25 cellular contexts compared by ENCODE assay signal in the genomic region with DNA sequence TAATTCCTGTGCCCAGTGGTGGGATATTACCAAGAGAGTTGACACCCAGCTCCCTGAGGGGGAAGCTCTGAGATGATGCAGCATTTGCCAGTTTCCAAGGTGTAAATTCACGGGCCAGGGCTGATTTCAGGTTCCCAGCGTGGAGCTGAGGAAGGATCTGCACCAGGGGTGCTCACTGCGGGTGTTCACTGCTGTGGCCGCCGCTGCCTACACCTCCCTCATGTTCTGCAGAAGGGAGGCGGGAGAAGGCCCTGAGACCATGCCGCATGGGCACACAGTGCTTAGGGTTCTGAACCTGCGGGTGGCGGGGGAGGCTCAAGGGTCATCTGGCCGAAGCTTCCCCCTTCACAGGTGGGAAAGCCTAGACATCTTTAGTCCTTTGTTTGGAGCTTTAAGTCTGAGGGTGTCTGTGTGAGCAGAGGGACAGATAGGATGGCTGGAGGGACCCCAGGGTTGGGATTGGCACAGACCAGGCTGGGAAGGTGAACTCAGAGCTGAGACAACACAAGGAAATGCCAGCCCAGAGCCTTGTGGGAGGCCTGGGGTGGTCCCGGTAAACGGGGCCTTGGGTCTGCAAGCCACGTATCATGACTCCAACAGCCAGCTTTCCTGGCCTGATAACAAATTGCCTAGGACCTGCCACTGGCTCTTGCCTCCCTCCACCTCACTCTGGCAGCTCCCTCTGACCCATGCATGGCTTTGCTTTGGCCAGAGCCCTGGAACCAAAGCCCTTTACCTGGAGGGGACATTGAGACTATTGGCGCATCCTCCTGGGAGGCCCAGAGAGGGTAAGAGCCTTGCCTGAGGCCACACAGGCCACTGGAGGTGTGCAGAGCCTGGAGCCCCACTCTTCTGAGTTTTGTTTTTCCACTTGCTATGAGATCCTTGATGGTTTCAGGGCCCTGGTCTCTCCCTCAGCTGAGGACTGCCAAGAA. TPM values are rescaled to one million over a fixed set of nuclear protein-coding genes. Genes with fewer than 3 reads are reported as not detected.
DNase-seq lines count a peak whose midpoint lies in the region; ATAC-seq, FAIRE-seq and TF ChIP-seq lines count a peak whose summit lies in the region.
"Had no signal": no experiment of that assay in that cellular context is flagged by ENCODE, and none has a peak within 500 bp of the region (broad histone marks: within the 10 kb centered on the region; RNA-seq: fewer than 3 reads in every experiment).

No MANE protein-coding gene starts in this region.

- no peak overlapping the region for H2BK15ac ChIP-seq in H9 (ENCODE audit: low read depth, low read length)

- H2AFZ ChIP-seq in H9 (ENCODE audit: low read length) = no peak overlapping the region
- H2AFZ ChIP-seq in HepG2 (ENCODE audit: low read length) = no peak overlapping the region
- H2AFZ ChIP-seq in mammary epithelial cell (ENCODE audit: low read depth, low read length) = no peak overlapping the region

- H4K20me1 ChIP-seq in H9 (ENCODE audit: control insufficient read depth, insufficient read depth, insufficient read length) (no peaks in the 10 kb centered on the region), HepG2 (ENCODE audit: insufficient read depth, low read length) (no peaks in the 10 kb centered on the region), mammary epithelial cell (ENCODE audit: insufficient read depth, low read length) (no peaks in the 10 kb centered on the region)

- no peak overlapping the region for H4K5ac ChIP-seq in H9 (ENCODE audit: insufficient read length, low read depth, low read length)

- H2BK20ac ChIP-seq in H9 (ENCODE audit: low read depth, low read length, poor library complexity, severe bottlenecking) = no peak overlapping the region

- H3K18ac ChIP-seq in H9 (ENCODE audit: insufficient read length, low read depth, low read length) = no peak overlapping the region

- H3K9me3 ChIP-seq in H9 (ENCODE audit: control insufficient read depth, low read depth, low read length) (no peaks in the 10 kb centered on the region), HepG2 (ENCODE audit: low read length) (no peaks in the 10 kb centered on the region), spleen (no peaks in the 10 kb centered on the region), mammary epithelial cell (replicated peaks; ENCODE audit: insufficient read depth, low read length) (no peaks in the 10 kb centered on the region)
- H3K9me3 ChIP-seq: adrenal gland, neutrophil had no signal

- H3K23me2 ChIP-seq in H9 (ENCODE audit: insufficient read length, low read depth, low read length, poor library complexity, severe bottlenecking) = no peaks in the 10 kb centered on the region

- no peak for FAIRE-seq in HepG2 (lab: Jason Lieb, UNC)
- FAIRE-seq: D721Med had no signal

- H3K79me2 ChIP-seq in H9 (ENCODE audit: insufficient read depth, low read length) = no peaks in the 10 kb centered on the region
- peaks cover 87% of the 10 kb centered on the region for H3K79me2 ChIP-seq in HepG2 (ENCODE audit: insufficient read depth, low read length)
- H3K79me2 ChIP-seq in mammary epithelial cell (ENCODE audit: insufficient read depth, low read length) = peaks cover 23% of the 10 kb centered on the region

- no peak for TF ChIP-seq POLR2A in HepG2 (IDR thresholded peaks at IDR 0.05; ENCODE audit: insufficient read depth in 1 of 2, low read depth in 2 of 2, low read length in 2 of 2)
- TF ChIP-seq POLR2A in spleen (IDR thresholded peaks at IDR 0.05) = no peak

- ATAC-seq in activated B cell treated with CpG ODN at 0.5 μM for 24 hours (ENCODE audit: low read depth) = no peak
- no peak for ATAC-seq in HepG2

- DNase-seq in H9 (no peak), activated B cell treated with CpG ODN at 0.5 μM for 24 hours (no peak), HepG2 (ENCODE audit: low spot score) (no peak), spleen (peak; percentile 69), mammary epithelial cell (no peak), DMS79 (lab: John Stamatoyannopoulos, UW) (no peak), NCI-H1436 treated with DMSO at 0.1 percent for 48 hours (lab: John Stamatoyannopoulos, UW) (no peak)
- DNase-seq: activated naive CD4-positive, alpha-beta T cell; activated T-cell treated with anti-CD3 and anti-CD28 coated beads, Interleukin-2, amount 50 U/mL, for 24 hours; adrenal gland; brain microvascular endothelial cell; effector CD8-positive, alpha-beta T cell; erythroblast; head of caudate nucleus; HFFc6; mesendoderm; NCI-H1694; stimulated activated CD8-positive, alpha-beta memory T cell treated with anti-CD3 and anti-CD28 coated beads, Interleukin-4, amount 100 ng/mL, for 48 hours; T-helper 2 cell had no signal

- no peak overlapping the region for H3K4me2 ChIP-seq in H9 (ENCODE audit: insufficient read depth, insufficient read length, low read length)
- no peak overlapping the region for H3K4me2 ChIP-seq in HepG2 (ENCODE audit: low read depth, low read length)
- H3K4me2 ChIP-seq in mammary epithelial cell (ENCODE audit: insufficient read depth, low read depth, low read length) = no peak overlapping the region

- no peak overlapping the region for H2AK5ac ChIP-seq in H9 (ENCODE audit: insufficient read length, low read length)

- H2BK5ac ChIP-seq in H9 (ENCODE audit: insufficient read length, low read length) = no peak overlapping the region

- H3K56ac ChIP-seq in H9 (ENCODE audit: insufficient read length, low read depth, low read length) = no peak overlapping the region

- intact Hi-C loops in activated B cell treated with CpG ODN at 0.5 μM for 24 hours (cut with micrococcal nuclease) (no loop called here), HepG2 (cut with micrococcal nuclease; ENCODE audit: unreplicated experiment) (no loop called here), spleen (cut with DNase I; ENCODE audit: low total_unique reads) (no loop called here), mammary epithelial cell (cut with micrococcal nuclease) (no loop called here)

- no peak overlapping the region for H2BK12ac ChIP-seq in H9 (ENCODE audit: insufficient read length, low read depth, low read length)

- TF ChIP-seq CTCF in H9 (conservative IDR thresholded peaks at IDR 0.05) (no peak), activated B cell treated with CpG ODN at 0.5 μM for 24 hours (IDR thresholded peaks at IDR 0.05) (no peak), HepG2 (CRISPR knock-in tag; IDR thresholded peaks at IDR 0.05) (no peak), spleen (IDR thresholded peaks at IDR 0.05 in 8 of 11, conservative IDR thresholded peaks at IDR 0.05 in 3 of 11) (no peak), mammary epithelial cell (conservative IDR thresholded peaks at IDR 0.05 in 1 of 2, IDR thresholded peaks at IDR 0.05 in 1 of 2; ENCODE audit: extremely low read depth in 1 of 2, insufficient read depth in 1 of 2, low read depth in 1 of 2, low read length in 2 of 2) (no peak)

- TF ChIP-seq EP300 in HepG2 (IDR thresholded peaks at IDR 0.05; ENCODE audit: low read depth in 2 of 2, low read length in 2 of 2) = no peak
- TF ChIP-seq EP300 in HepG2 (CRISPR knock-in tag; IDR thresholded peaks at IDR 0.05; ENCODE audit: borderline replicate concordance) = no peak

- H3K9ac ChIP-seq in H9 (ENCODE audit: extremely low read depth, insufficient read length, low read length) (no peak overlapping the region), HepG2 (ENCODE audit: insufficient read depth, low read depth, low read length) (no peak overlapping the region), mammary epithelial cell (ENCODE audit: insufficient read depth, low read length) (no peak overlapping the region)

- H3T11ph ChIP-seq in H9 (ENCODE audit: low read length) = no peak overlapping the region

- H4K91ac ChIP-seq in H9 (ENCODE audit: insufficient read length, low read depth, low read length) = no peak overlapping the region

- H3K4me3 ChIP-seq in HepG2 (replicated peaks in 1 of 3; ENCODE audit: insufficient read depth in 1 of 3, low read depth in 2 of 3, low read length in 3 of 3) (no peak overlapping the region), spleen (no peak overlapping the region), mammary epithelial cell (replicated peaks in 1 of 3; ENCODE audit: insufficient read depth in 1 of 3, low read depth in 2 of 3, low read length in 3 of 3) (no peak overlapping the region)
- H3K4me3 ChIP-seq: adrenal gland, SK-N-MC had no signal

- H3K14ac ChIP-seq in H9 (ENCODE audit: insufficient read depth, low read length) = peak overlapping the region; percentile 19; the same call in 1 of the 2 replicates

- H3K4ac ChIP-seq in H9 (ENCODE audit: low read depth, low read length) = no peak overlapping the region

- H3K4me1 Mint-ChIP-seq in H9 (peaks cover 13 to 17% of the 10 kb centered on the region in 2 experiments), activated B cell treated with CpG ODN at 0.5 μM for 24 hours (peaks cover 20% of the 10 kb centered on the region)

- H3K36me3 Mint-ChIP-seq in H9 (ENCODE audit: insufficient read depth in 1 of 3, low read depth in 3 of 3) (peaks cover 8 to 13% (median 9%) of the 10 kb centered on the region in 3 experiments; a peak in 6 of 7 replicates), activated B cell treated with CpG ODN at 0.5 μM for 24 hours (ENCODE audit: low read depth) (peaks cover 29% of the 10 kb centered on the region)

- peaks cover 41 to 76% of the 10 kb centered on the region in 2 experiments for H3K36me3 ChIP-seq in HepG2 (replicated peaks in 1 of 2; ENCODE audit: control insufficient read depth in 1 of 2, insufficient read depth in 2 of 2, low read length in 2 of 2)
- peaks cover 0 to 35% (median 0%) of the 10 kb centered on the region in 6 donors for H3K36me3 ChIP-seq in spleen
- H3K36me3 ChIP-seq in mammary epithelial cell (ENCODE audit: insufficient read depth, low read length) = peaks cover 3% of the 10 kb centered on the region
- H3K36me3 ChIP-seq: adrenal gland had no signal

- H2BK120ac ChIP-seq in H9 (ENCODE audit: low read depth, low read length, poor library complexity, severe bottlenecking) = no peak overlapping the region

- H3K27ac ChIP-seq in H9 (ENCODE audit: insufficient read length, low read depth, low read length) (no peak overlapping the region), HepG2 (ENCODE audit: extremely low read length, insufficient read depth, low read length) (peak overlapping the region; percentile 69), spleen (peak overlapping the region in 3 of 8 donors; percentile 67 to 75 (median 73)), mammary epithelial cell (ENCODE audit: insufficient read depth, low read depth, low read length) (no peak overlapping the region)
- H3K27ac ChIP-seq: brain microvascular endothelial cell, C4-2B, neutrophil, RWPE1, SK-N-MC had no signal

- peak overlapping the region in 2 of 3 experiments; percentile 59 to 60; a peak in 1 of 7 replicates for H3K27ac Mint-ChIP-seq in H9
- H3K27ac Mint-ChIP-seq in activated B cell treated with CpG ODN at 0.5 μM for 24 hours = peak overlapping the region; percentile 6
- H3K27ac Mint-ChIP-seq: activated T-cell treated with anti-CD3 and anti-CD28 coated beads, Interleukin-2, amount 50 U/mL, for 24 hours; type B pancreatic cell had no signal

- H3K27me3 ChIP-seq in H9 (ENCODE audit: insufficient read depth, low read length) = no peaks in the 10 kb centered on the region
- H3K27me3 ChIP-seq in HepG2 (ENCODE audit: control insufficient read depth in 1 of 2, insufficient read depth in 2 of 2, low read length in 2 of 2) = no peaks in the 10 kb centered on the region
- H3K27me3 ChIP-seq in spleen (replicated peaks in 1 of 7) = no peaks in the 10 kb centered on the region
- H3K27me3 ChIP-seq in mammary epithelial cell (ENCODE audit: insufficient read depth, low read length) = no peaks in the 10 kb centered on the region
- H3K27me3 ChIP-seq: adrenal gland, brain microvascular endothelial cell, neutrophil had no signal

- dilution Hi-C loops in mammary epithelial cell (cut with HindIII; ENCODE audit: low sequenced_read_pairs) = no loop called here

- BruUV-seq in HepG2 (replicated peaks; lab: Mats Ljungman, UMichigan) = no TSS peak
- no TSS peak for BruUV-seq in mammary epithelial cell (replicated peaks; lab: Mats Ljungman, UMichigan)

- no peaks in the 10 kb centered on the region for H3K9me3 Mint-ChIP-seq in H9
- H3K9me3 Mint-ChIP-seq in activated B cell treated with CpG ODN at 0.5 μM for 24 hours = no peaks in the 10 kb centered on the region
- H3K9me3 Mint-ChIP-seq: activated T-cell treated with anti-CD3 and anti-CD28 coated beads, Interleukin-2, amount 50 U/mL, for 24 hours; HFFc6; type B pancreatic cell had no signal

- H3K79me1 ChIP-seq in H9 (ENCODE audit: insufficient read depth, low read depth, low read length, poor library complexity, severe bottlenecking) = no peaks in the 10 kb centered on the region

- no peaks in the 10 kb centered on the region for H3K27me3 Mint-ChIP-seq in H9 (ENCODE audit: low read depth)
- no peaks in the 10 kb centered on the region for H3K27me3 Mint-ChIP-seq in activated B cell treated with CpG ODN at 0.5 μM for 24 hours
- H3K27me3 Mint-ChIP-seq: activated T-cell treated with anti-CD3 and anti-CD28 coated beads, Interleukin-2, amount 50 U/mL, for 24 hours; type B pancreatic cell had no signal

- no peak overlapping the region for H3K23ac ChIP-seq in H9 (ENCODE audit: insufficient read length, low read depth, low read length)

- H3K4me3 Mint-ChIP-seq in H9 (no peak overlapping the region), activated B cell treated with CpG ODN at 0.5 μM for 24 hours (no peak overlapping the region)
- H3K4me3 Mint-ChIP-seq: activated T-cell treated with anti-CD3 and anti-CD28 coated beads, Interleukin-2, amount 50 U/mL, for 24 hours; HFFc6; type B pancreatic cell had no signal

- no CpG with 5 or more reads among the region's 14 CpGs for WGBS in H9 (ENCODE audit: extremely low coverage, insufficient read length, low lambda C conversion rate)
- WGBS in HepG2 (ENCODE audit: low lambda C conversion rate) = 91% methylated on average over 14 of the region's 14 CpGs
- WGBS in spleen, 5 donors = 89 to 95% (median 94%) methylated on average over 13 to 14 of the region's 14 CpGs
- WGBS in mammary epithelial cell (ENCODE audit: low coverage, missing lambda C conversion rate) = 94% methylated on average over 14 of the region's 14 CpGs

- POLR2A ChIA-PET in activated B cell treated with CpG ODN at 0.5 μM for 24 hours (lab: Charles Lee) (interaction anchor here (0.7 kb wide), 1 partner anchor 10 kb away, joined by 3 read pairs; no protein-coding TSS in a partner anchor), HepG2 (lab: Yijun Ruan, JAX) (interaction anchor here (0.9 to 3.8 kb wide), 5 partner anchors 9 to 36 kb away, joined by 3 to 39 read pairs (median 8); no protein-coding TSS in a partner anchor)

- H3K4me1 ChIP-seq in H9 (ENCODE audit: insufficient read depth, low read length) (no peaks in the 10 kb centered on the region), HepG2 (ENCODE audit: insufficient read depth, low read length) (peaks cover 72% of the 10 kb centered on the region), spleen (peaks cover 14 to 55% (median 39%) of the 10 kb centered on the region in 6 donors), mammary epithelial cell (ENCODE audit: insufficient read depth, low read length) (peaks cover 15% of the 10 kb centered on the region)

- no peak overlapping the region for H4K8ac ChIP-seq in H9 (replicated peaks; ENCODE audit: insufficient read length, low read depth, low read length)

- no peak for TF ChIP-seq RAD21 in HepG2 (CRISPR knock-in tag; IDR thresholded peaks at IDR 0.05)

- CTCF ChIA-PET in activated B cell treated with CpG ODN at 0.5 μM for 24 hours (lab: Charles Lee) = no interaction called here
- CTCF ChIA-PET in HepG2 (lab: Yijun Ruan, JAX; ENCODE audit: low intra/inter-chr PET ratio, low total read pairs) = no interaction called here
- CTCF ChIA-PET in mammary epithelial cell (lab: Charles Lee; ENCODE audit: low non-redundant PET) = no interaction called here

- in situ Hi-C loops in HepG2 (cut with HindIII; ENCODE audit: extremely low pct_ligation_motif_present, low pct_unique_long_range_greater_than_20kb) (no loop called here), mammary epithelial cell (cut with MboI; ENCODE audit: low sequenced_read_pairs in 2 of 2) (no loop called here)

RNA-seq across cellular contexts. Expression of gene SYNJ2, which starts 40.4 kb away (rescaled TPM):
- total RNA-seq in H9 (2021) = 24.5 and 25.4 TPM in 2 replicates
- total RNA-seq in activated B cell treated with CpG ODN at 0.5 μM for 24 hours = 20.7 and 25.0 TPM in 2 replicates
- total RNA-seq in HepG2 (2016; rRNA removed; fragmentation: Illumina TruSeq; extraction: Trizol) = 39.0 and 39.1 TPM in 2 replicates
- total RNA-seq in HepG2 (2016; cell fraction: cytosol; rRNA removed; fragmentation: Illumina TruSeq; extraction: Trizol; ENCODE audit: low read depth) = 50.4 and 51.2 TPM in 2 replicates
- total RNA-seq in HepG2 (2016; cell fraction: insoluble cytoplasmic fraction; rRNA removed; fragmentation: Illumina TruSeq; extraction: Trizol) = 32.6 and 44.6 TPM in 2 replicates
- 52.4 and 52.9 TPM in 2 replicates for total RNA-seq in HepG2 (2016; cell fraction: membrane; rRNA removed; fragmentation: Illumina TruSeq; extraction: Trizol)
- 33.3 and 38.2 TPM in 2 replicates for total RNA-seq in HepG2 (2016; cell fraction: nucleus; rRNA removed; fragmentation: Illumina TruSeq; extraction: Trizol)
- polyA plus RNA-seq in HepG2 (2011; rRNA removed) = 57.6 and 59.5 TPM in 2 replicates
- polyA plus RNA-seq in HepG2 (2011; cell fraction: cytosol; rRNA removed) = 44.7 and 49.0 TPM in 2 replicates
- 85.9 and 86.7 TPM in 2 replicates for polyA plus RNA-seq in HepG2 (2011; cell fraction: nucleus; rRNA removed)
- 53.7 and 59.9 TPM in 2 replicates for polyA plus RNA-seq in HepG2 (2012)
- 53.0 and 54.8 TPM in 2 replicates for polyA plus RNA-seq in HepG2 (2016; cell fraction: cytosol; fragmentation: Illumina TruSeq; extraction: Trizol; ENCODE audit: low read depth)
- polyA plus RNA-seq in HepG2 (2016; cell fraction: insoluble cytoplasmic fraction; fragmentation: Illumina TruSeq; extraction: Trizol; ENCODE audit: low read depth) = 28.2 and 29.0 TPM in 2 replicates
- polyA plus RNA-seq in HepG2 (2016; cell fraction: membrane; fragmentation: Illumina TruSeq; extraction: Trizol; ENCODE audit: low read depth) = 41.5 and 42.8 TPM in 2 replicates
- polyA plus RNA-seq in HepG2 (2016; cell fraction: nucleus; fragmentation: Illumina TruSeq; extraction: Trizol; ENCODE audit: insufficient read depth, low read depth) = 49.3 and 52.0 TPM in 2 replicates
- polyA minus RNA-seq in HepG2 (2011; rRNA and poly(A)+ RNA removed; ENCODE audit: low replicate concordance) = 21.9 and 161 TPM in 2 replicates
- 57.2 and 71.5 TPM in 2 replicates for polyA minus RNA-seq in HepG2 (2011; cell fraction: cytosol; rRNA and poly(A)+ RNA removed)
- polyA minus RNA-seq in HepG2 (2011; cell fraction: nucleus; rRNA and poly(A)+ RNA removed) = 135 and 148 TPM in 2 replicates
- 10 to 100 TPM in 5 of 7 donors, 1 to 10 TPM in 2; 6.7 to 34.0 (median 11.9) TPM for total RNA-seq in spleen
- polyA plus RNA-seq in spleen = 1 to 10 TPM; 2.4 to 2.8 (median 2.6) TPM
- 10 to 100 TPM; 16.0 to 26.6 TPM for total RNA-seq in mammary epithelial cell
- 17.0 TPM for polyA plus RNA-seq in mammary epithelial cell
- polyA minus RNA-seq in mammary epithelial cell = 66.3 TPM
